ENCODE assay signal across 11 cellular contexts in genomic region chr1:52631759-52632331, GRCh38. TPM values are rescaled to one million over a fixed set of nuclear protein-coding genes. Genes with fewer than 3 reads are reported as not detected.
DNase-seq lines count a peak whose midpoint lies in the region; ATAC-seq, FAIRE-seq and TF ChIP-seq lines count a peak whose summit lies in the region.
"Had no signal": no experiment of that assay in that cellular context is flagged by ENCODE, and none has a peak within 500 bp of the region (broad histone marks: within the 10 kb centered on the region; RNA-seq: fewer than 3 reads in every experiment).

No MANE protein-coding gene starts in this region.

- H3K79me2 ChIP-seq in mammary epithelial cell (ENCODE audit: insufficient read depth, low read length) = no peaks in the 10 kb centered on the region

- no peaks in the 10 kb centered on the region for H3K4me1 ChIP-seq in small intestine (ENCODE audit: control insufficient read depth in 2 of 2, insufficient read depth in 1 of 2, low read depth in 1 of 2, low read length in 1 of 2)
- peaks cover 9% of the 10 kb centered on the region for H3K4me1 ChIP-seq in mammary epithelial cell (ENCODE audit: insufficient read depth, low read length)

- CTCF ChIA-PET in activated CD4-positive, alpha-beta T cell treated with anti-CD3 and anti-CD28 coated beads for 36 hours (lab: Charles Lee) = interaction anchor here (0.6 to 1.0 kb wide), 3 partner anchors 10 to 84 kb away, joined by 3 to 4 read pairs (median 3); no protein-coding TSS in a partner anchor
- CTCF ChIA-PET in mammary epithelial cell (lab: Charles Lee; ENCODE audit: low non-redundant PET) = no interaction called here

- POLR2A ChIA-PET in activated CD4-positive, alpha-beta T cell treated with anti-CD3 and anti-CD28 coated beads for 36 hours (lab: Charles Lee) = interaction anchor here (1.0 kb wide), 1 partner anchor 78 kb away, joined by 4 read pairs; the partner anchor contains the start of gene TUT4

- H3K27me3 ChIP-seq in small intestine (ENCODE audit: control insufficient read depth in 2 of 2, insufficient read depth in 2 of 2, low read length in 2 of 2) (peaks cover 0 to 3% of the 10 kb centered on the region in 2 donors), mammary epithelial cell (ENCODE audit: insufficient read depth, low read length) (peaks cover 8% of the 10 kb centered on the region)

- H3K4me1 Mint-ChIP-seq in activated CD4-positive, alpha-beta T cell treated with anti-CD3 and anti-CD28 coated beads for 36 hours = peaks cover 40% of the 10 kb centered on the region
- peaks cover 55 to 65% of the 10 kb centered on the region in 2 donors for H3K4me1 Mint-ChIP-seq in effector memory CD8-positive, alpha-beta T cell (ENCODE audit: low read depth in 2 of 2)
- peaks cover 7% of the 10 kb centered on the region for H3K4me1 Mint-ChIP-seq in chondrocyte (ENCODE audit: low read depth)

- H3K9ac ChIP-seq in mammary epithelial cell (ENCODE audit: insufficient read depth, low read length) = no peak overlapping the region

- H3K4me3 ChIP-seq in small intestine (ENCODE audit: low read depth in 1 of 2, low read length in 2 of 2) (peak overlapping the region in 1 of 2 donors; percentile 7), mammary epithelial cell (replicated peaks in 1 of 3; ENCODE audit: insufficient read depth in 1 of 3, low read depth in 2 of 3, low read length in 3 of 3) (no peak overlapping the region)

- peak overlapping the region; percentile 74 for H3K4me3 Mint-ChIP-seq in activated CD4-positive, alpha-beta T cell treated with anti-CD3 and anti-CD28 coated beads for 36 hours
- H3K4me3 Mint-ChIP-seq in effector memory CD8-positive, alpha-beta T cell = peak overlapping the region; percentile 84 to 85
- H3K4me3 Mint-ChIP-seq in chondrocyte (ENCODE audit: unreplicated experiment) = no peak overlapping the region

- dilution Hi-C loops in mammary epithelial cell (cut with HindIII; ENCODE audit: low sequenced_read_pairs) = no loop called here

- intact Hi-C loops in activated CD4-positive, alpha-beta T cell treated with anti-CD3 and anti-CD28 coated beads for 36 hours (cut with DNase I, micrococcal nuclease) = loop anchor here in 1 of 2 experiments (10.0 kb wide), 1 partner anchor 293 kb away; the partner anchor contains the start of genes ECHDC2 and SCP2
- intact Hi-C loops in mammary epithelial cell (cut with micrococcal nuclease) = no loop called here

- no peaks in the 10 kb centered on the region for H3K9me3 Mint-ChIP-seq in activated CD4-positive, alpha-beta T cell treated with anti-CD3 and anti-CD28 coated beads for 36 hours (ENCODE audit: low read depth)
- H3K9me3 Mint-ChIP-seq in effector memory CD8-positive, alpha-beta T cell = no peaks in the 10 kb centered on the region
- no peaks in the 10 kb centered on the region for H3K9me3 Mint-ChIP-seq in chondrocyte (ENCODE audit: low read depth)
- H3K9me3 Mint-ChIP-seq: dendritic cell treated with granulocyte-macrophage colony-stimulating factor and Interleukin-4, amounts not matched to agents 40 ng/mL and 50 ng/mL, for 4 days had no signal

- BruUV-seq in mammary epithelial cell (replicated peaks; lab: Mats Ljungman, UMichigan) = no TSS peak

- 68 to 81% (median 77%) methylated on average over 8 of the region's 8 CpGs for WGBS in small intestine, 3 donors
- 98% methylated on average over 6 of the region's 8 CpGs for WGBS in mammary epithelial cell (ENCODE audit: low coverage, missing lambda C conversion rate)

- H3K36me3 Mint-ChIP-seq in activated CD4-positive, alpha-beta T cell treated with anti-CD3 and anti-CD28 coated beads for 36 hours (ENCODE audit: low read depth) = no peaks in the 10 kb centered on the region
- peaks cover 32% of the 10 kb centered on the region for H3K36me3 Mint-ChIP-seq in effector memory CD8-positive, alpha-beta T cell (ENCODE audit: insufficient read depth)
- no peaks in the 10 kb centered on the region for H3K36me3 Mint-ChIP-seq in chondrocyte (ENCODE audit: low read depth)

- DNase-seq in activated CD4-positive, alpha-beta T cell treated with anti-CD3 and anti-CD28 coated beads for 36 hours = no peak
- DNase-seq in activated CD4-positive, alpha-beta T cell treated with anti-CD3 and anti-CD28 coated beads, Interleukin-2, amount 50 U/mL, for 4 hours = no peak
- DNase-seq in SK-N-DZ (ENCODE audit: low spot score) (peak; percentile 66), small intestine (peak; percentile 21), mammary epithelial cell (no peak), chondrocyte (ENCODE audit: low spot score) (no peak), HCEC 1CT (no peak)
- DNase-seq in effector memory CD8-positive, alpha-beta T cell = no peak
- DNase-seq: heart left ventricle had no signal

- no peak overlapping the region for H2AFZ ChIP-seq in mammary epithelial cell (ENCODE audit: low read depth, low read length)

- H3K36me3 ChIP-seq in small intestine (ENCODE audit: control insufficient read depth in 2 of 2, insufficient read depth in 2 of 2, low read length in 2 of 2) (no peaks in the 10 kb centered on the region), mammary epithelial cell (ENCODE audit: insufficient read depth, low read length) (no peaks in the 10 kb centered on the region)
- H3K36me3 ChIP-seq: heart left ventricle had no signal

- H3K4me2 ChIP-seq in mammary epithelial cell (ENCODE audit: insufficient read depth, low read depth, low read length) = no peak overlapping the region

- no peaks in the 10 kb centered on the region for H3K27me3 Mint-ChIP-seq in activated CD4-positive, alpha-beta T cell treated with anti-CD3 and anti-CD28 coated beads for 36 hours
- H3K27me3 Mint-ChIP-seq in effector memory CD8-positive, alpha-beta T cell = no peaks in the 10 kb centered on the region
- H3K27me3 Mint-ChIP-seq in chondrocyte (ENCODE audit: low read depth) = peaks cover 18% of the 10 kb centered on the region

- no peak for TF ChIP-seq CTCF in mammary epithelial cell (conservative IDR thresholded peaks at IDR 0.05 in 1 of 2, IDR thresholded peaks at IDR 0.05 in 1 of 2; ENCODE audit: extremely low read depth in 1 of 2, insufficient read depth in 1 of 2, low read depth in 1 of 2, low read length in 2 of 2)
- no peak for TF ChIP-seq CTCF in chondrocyte (IDR thresholded peaks at IDR 0.05)

- H3K27ac ChIP-seq in small intestine (ENCODE audit: low read depth in 1 of 2, low read length in 1 of 2) (no peak overlapping the region), mammary epithelial cell (ENCODE audit: insufficient read depth, low read depth, low read length) (no peak overlapping the region)

- in situ Hi-C loops in mammary epithelial cell (cut with MboI; ENCODE audit: low sequenced_read_pairs in 2 of 2) = no loop called here

- no peak for ATAC-seq in activated CD4-positive, alpha-beta T cell treated with anti-CD3 and anti-CD28 coated beads for 36 hours
- ATAC-seq in effector memory CD8-positive, alpha-beta T cell (replicated peaks) = no peak

- FAIRE-seq in small intestine (lab: Jason Lieb, UNC) = no peak

- peak overlapping the region; percentile 82 for H3K27ac Mint-ChIP-seq in activated CD4-positive, alpha-beta T cell treated with anti-CD3 and anti-CD28 coated beads for 36 hours
- H3K27ac Mint-ChIP-seq in effector memory CD8-positive, alpha-beta T cell = peak overlapping the region; percentile 98 to 100
- H3K27ac Mint-ChIP-seq in chondrocyte (ENCODE audit: unreplicated experiment) = no peak overlapping the region
- H3K27ac Mint-ChIP-seq: dendritic cell treated with granulocyte-macrophage colony-stimulating factor and Interleukin-4, amounts not matched to agents 40 ng/mL and 50 ng/mL, for 4 days had no signal

- H4K20me1 ChIP-seq in mammary epithelial cell (ENCODE audit: insufficient read depth, low read length) = no peaks in the 10 kb centered on the region

- H3K9me3 ChIP-seq in small intestine (ENCODE audit: control insufficient read depth, low read depth) = no peaks in the 10 kb centered on the region
- no peaks in the 10 kb centered on the region for H3K9me3 ChIP-seq in mammary epithelial cell (replicated peaks; ENCODE audit: insufficient read depth, low read length)
- H3K9me3 ChIP-seq: heart left ventricle had no signal

RNA-seq across cellular contexts. Expression of gene SHISAL2A, which starts 1.1 kb away (rescaled TPM):
- 1 to 10 TPM; 8.1 to 9.8 TPM for total RNA-seq in activated CD4-positive, alpha-beta T cell treated with anti-CD3 and anti-CD28 coated beads for 36 hours
- 0.19 and 0.83 TPM in 2 replicates for polyA plus RNA-seq in SK-N-DZ (2014; cell fraction: cytosol; rRNA removed)
- 0.15 and 0.46 TPM in 2 replicates for polyA plus RNA-seq in SK-N-DZ (2014; cell fraction: nucleus; rRNA removed)
- polyA plus RNA-seq in small intestine (under 1 TPM in 1 of 3 donors, not detected in 2; 0.45 TPM), mammary epithelial cell (not detected)
- total RNA-seq in mammary epithelial cell (under 1 TPM; under 0.01 to 0.31 TPM), chondrocyte (0.24 TPM in 1 of 3 replicates, not detected in the others)
- polyA minus RNA-seq in mammary epithelial cell = not detected
- total RNA-seq: LHCN-M2 had no signal

RNA-seq across cellular contexts. Expression of gene GPX7, which starts 29.7 kb away (rescaled TPM):
- total RNA-seq in activated CD4-positive, alpha-beta T cell treated with anti-CD3 and anti-CD28 coated beads for 36 hours = 10 to 100 TPM; 19.0 to 23.1 TPM
- polyA plus RNA-seq in SK-N-DZ (2014; cell fraction: cytosol; rRNA removed) = not detected in 2 replicates
- polyA plus RNA-seq in SK-N-DZ (2014; cell fraction: nucleus; rRNA removed) = 0.56 TPM in 1 of 2 replicates, not detected in the other
- 1 to 10 TPM in 2 of 3 donors, not detected in 1; 1.9 to 4.1 TPM for polyA plus RNA-seq in small intestine
- total RNA-seq in mammary epithelial cell = 10 to 100 TPM in 1 of 2 donors, 1 to 10 TPM in 1; 1.5 to 23.5 TPM
- polyA plus RNA-seq in mammary epithelial cell = 1.9 TPM
- 0.78 TPM for polyA minus RNA-seq in mammary epithelial cell
- 43.7 to 83.8 TPM (median 82.9 TPM) in 3 replicates for total RNA-seq in chondrocyte

Comparison
In these comparisons a context has a peak if more than half of its experiments do, and no peak if none do; other contexts are left out.
1. DNase-seq: peak in SK-N-DZ (single experiment) and small intestine (single experiment); none in activated CD4-positive, alpha-beta T cell treated with anti-CD3 and anti-CD28 coated beads for 36 hours (single experiment), activated CD4-positive, alpha-beta T cell treated with anti-CD3 and anti-CD28 coated beads, Interleukin-2, amount 50 U/mL, for 4 hours (0 of 2), effector memory CD8-positive, alpha-beta T cell (0 of 3), mammary epithelial cell (single experiment), chondrocyte (single experiment) and HCEC 1CT (single experiment).